In genomic region chr17:47099451-47099986, GRCh38 we compare ENCODE assay signal across 1 cellular context.
TF ChIP-seq lines count a peak whose summit lies in the region.

No MANE protein-coding gene starts in this region.

TF ChIP-seq in GM12878, 131 proteins besides CTCF, POLR2A, EP300 and RAD21 (continued from another document):
- TF ChIP-seq ZNF217 (IDR thresholded peaks at IDR 0.05), result no peak
- no peak for TF ChIP-seq MYC (IDR thresholded peaks at IDR 0.05; ENCODE audit: insufficient read depth, insufficient read length, insufficient replicate concordance, low read length, severe bottlenecking)
- no peak for TF ChIP-seq BRCA1 (IDR thresholded peaks at IDR 0.05; ENCODE audit: low read depth, low read length)
- no peak for TF ChIP-seq JUND (IDR thresholded peaks at IDR 0.05; ENCODE audit: low read depth, low read length)
- TF ChIP-seq, protein P1, sequence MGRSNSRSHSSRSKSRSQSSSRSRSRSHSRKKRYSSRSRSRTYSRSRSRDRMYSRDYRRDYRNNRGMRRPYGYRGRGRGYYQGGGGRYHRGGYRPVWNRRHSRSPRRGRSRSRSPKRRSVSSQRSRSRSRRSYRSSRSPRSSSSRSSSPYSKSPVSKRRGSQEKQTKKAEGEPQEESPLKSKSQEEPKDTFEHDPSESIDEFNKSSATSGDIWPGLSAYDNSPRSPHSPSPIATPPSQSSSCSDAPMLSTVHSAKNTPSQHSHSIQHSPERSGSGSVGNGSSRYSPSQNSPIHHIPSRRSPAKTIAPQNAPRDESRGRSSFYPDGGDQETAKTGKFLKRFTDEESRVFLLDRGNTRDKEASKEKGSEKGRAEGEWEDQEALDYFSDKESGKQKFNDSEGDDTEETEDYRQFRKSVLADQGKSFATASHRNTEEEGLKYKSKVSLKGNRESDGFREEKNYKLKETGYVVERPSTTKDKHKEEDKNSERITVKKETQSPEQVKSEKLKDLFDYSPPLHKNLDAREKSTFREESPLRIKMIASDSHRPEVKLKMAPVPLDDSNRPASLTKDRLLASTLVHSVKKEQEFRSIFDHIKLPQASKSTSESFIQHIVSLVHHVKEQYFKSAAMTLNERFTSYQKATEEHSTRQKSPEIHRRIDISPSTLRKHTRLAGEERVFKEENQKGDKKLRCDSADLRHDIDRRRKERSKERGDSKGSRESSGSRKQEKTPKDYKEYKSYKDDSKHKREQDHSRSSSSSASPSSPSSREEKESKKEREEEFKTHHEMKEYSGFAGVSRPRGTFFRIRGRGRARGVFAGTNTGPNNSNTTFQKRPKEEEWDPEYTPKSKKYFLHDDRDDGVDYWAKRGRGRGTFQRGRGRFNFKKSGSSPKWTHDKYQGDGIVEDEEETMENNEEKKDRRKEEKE (IDR thresholded peaks at IDR 0.05), result no peak
- no peak for TF ChIP-seq ELK1 (IDR thresholded peaks at IDR 0.05; ENCODE audit: low read depth, low read length)
